Comparison of ENCODE assay signal across 31 cellular contexts in the genomic region with DNA sequence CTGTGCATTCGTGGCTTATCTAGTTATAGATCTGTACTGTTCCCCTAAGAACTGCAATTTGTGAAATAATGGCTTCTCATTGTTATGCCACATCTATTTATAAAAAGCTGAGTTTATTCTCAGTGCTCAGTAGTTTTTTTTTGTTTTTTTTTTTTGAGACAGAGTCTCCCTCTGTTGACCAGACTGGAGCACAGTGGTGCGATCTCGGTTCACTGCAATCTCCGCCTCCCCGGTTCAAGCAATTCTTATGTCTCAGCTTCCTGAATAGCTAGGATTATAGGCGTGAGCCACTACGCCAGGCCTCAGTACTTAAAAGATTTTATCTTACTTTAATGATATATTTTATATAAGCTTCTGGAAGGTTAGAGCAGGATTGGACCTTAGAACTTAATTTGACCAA. TPM values are rescaled to one million over a fixed set of nuclear protein-coding genes. Genes with fewer than 3 reads are reported as not detected.
DNase-seq lines count a peak whose midpoint lies in the region; ATAC-seq and TF ChIP-seq lines count a peak whose summit lies in the region.
"Had no signal": no experiment of that assay in that cellular context is flagged by ENCODE, and none has a peak within 500 bp of the region (broad histone marks: within the 10 kb centered on the region; RNA-seq: fewer than 3 reads in every experiment).

No MANE protein-coding gene starts in this region.

- H3K4me3 Mint-ChIP-seq in CD8-positive, alpha-beta memory T cell: no peak overlapping the region
- H3K4me3 Mint-ChIP-seq in CD4-positive, alpha-beta T cell: no peak overlapping the region
- H3K4me3 Mint-ChIP-seq: activated naive CD8-positive, alpha-beta T cell treated with anti-CD3 and anti-CD28 coated beads for 36 hours; activated T-cell treated with anti-CD3 and anti-CD28 coated beads, Interleukin-2, amount 50 U/mL, for 24 hours; effector memory CD8-positive, alpha-beta T cell; IgD-negative memory B cell; stimulated activated naive CD8-positive, alpha-beta T cell treated with anti-CD3 and anti-CD28 coated beads, Interleukin-15, Interleukin-2, amounts not matched to agents 100 ng/mL and 50 ng/mL, for 24 hours; T-helper 1 cell treated with Interleukin-12 subunit alpha and Interleukin-12 subunit beta and Interleukin-4 antibody, amounts not matched to agents 30 μg/mL and 1 μg/mL, for 36 hours had no signal

- H3K36me3 ChIP-seq in BE2C: no peaks in the 10 kb centered on the region; the same call in 1 of the 2 replicates
- H3K36me3 ChIP-seq in CD8-positive, alpha-beta memory T cell (ENCODE audit: insufficient read depth, low read length): no peaks in the 10 kb centered on the region

- H3K27ac ChIP-seq in CD8-positive, alpha-beta memory T cell (ENCODE audit: low read depth, low read length): no peak overlapping the region
- H3K27ac ChIP-seq in CD4-positive, alpha-beta T cell (ENCODE audit: low read depth, low read length): no peak overlapping the region
- H3K27ac ChIP-seq: A549, coronary artery, left lung, thoracic aorta had no signal

- H3K27me3 ChIP-seq in BE2C: no peaks in the 10 kb centered on the region
- no peaks in the 10 kb centered on the region for H3K27me3 ChIP-seq in CD8-positive, alpha-beta memory T cell (ENCODE audit: insufficient read depth, low read length, poor library complexity, severe bottlenecking)
- no peaks in the 10 kb centered on the region for H3K27me3 ChIP-seq in CD4-positive, alpha-beta T cell (ENCODE audit: control insufficient read depth, insufficient read depth, low read length)
- H3K27me3 ChIP-seq: left lung had no signal

- peaks cover 9 to 38% (median 13%) of the 10 kb centered on the region in 3 donors for H3K36me3 Mint-ChIP-seq in CD8-positive, alpha-beta memory T cell
- peaks cover 41% of the 10 kb centered on the region for H3K36me3 Mint-ChIP-seq in CD4-positive, alpha-beta T cell (ENCODE audit: low read depth)

- no peaks in the 10 kb centered on the region for H3K27me3 Mint-ChIP-seq in CD8-positive, alpha-beta memory T cell
- no peaks in the 10 kb centered on the region for H3K27me3 Mint-ChIP-seq in CD4-positive, alpha-beta T cell
- H3K27me3 Mint-ChIP-seq: activated naive CD8-positive, alpha-beta T cell treated with anti-CD3 and anti-CD28 coated beads for 36 hours; activated T-cell treated with anti-CD3 and anti-CD28 coated beads, Interleukin-2, amount 50 U/mL, for 24 hours; effector memory CD8-positive, alpha-beta T cell; IgD-negative memory B cell; stimulated activated naive CD8-positive, alpha-beta T cell treated with anti-CD3 and anti-CD28 coated beads, Interleukin-15, Interleukin-2, amounts not matched to agents 100 ng/mL and 50 ng/mL, for 24 hours had no signal

- DNase-seq in BE2C (no peak), MV-4-11 (lab: John Stamatoyannopoulos, UW) (peak; percentile 12), choroid plexus epithelial cell (ENCODE audit: low read depth) (peak; percentile 25), medulla oblongata (ENCODE audit: extremely low spot score) (peak; percentile 29), NCI-H82 treated with DMSO at 0.1 percent for 48 hours (lab: John Stamatoyannopoulos, UW; ENCODE audit: unreplicated experiment) (no peak)
- no peak for DNase-seq in CD8-positive, alpha-beta memory T cell
- DNase-seq in CD4-positive, alpha-beta T cell: no peak
- DNase-seq: activated gamma-delta T cell; activated naive CD8-positive, alpha-beta T cell treated with anti-CD3 and anti-CD28 coated beads for 36 hours; activated T-cell treated with anti-CD3 and anti-CD28 coated beads, Interleukin-2, amount 50 U/mL, for 24 hours; aorta; DMS 273 treated with DMSO at 0.1 percent for 48 hours; effector memory CD8-positive, alpha-beta T cell; foreskin fibroblast; left lung; mesendoderm; NCI-H146; NCI-H2107; NCI-H748 treated with DMSO at 0.1 percent for 48 hours; posterior cingulate gyrus; right cardiac atrium; SK-N-SH; stimulated activated CD4-positive, alpha-beta T cell treated with anti-CD3 and anti-CD28 coated beads, Interleukin-2, amount 100 ng/mL, for 24 hours had no signal

- 0 out of 2 replicates have a peak, but pooled peaks have one; percentile 7 for TF ChIP-seq CTCF in BE2C (IDR thresholded peaks at IDR 0.05; ENCODE audit: low read depth, low read length)
- TF ChIP-seq CTCF in choroid plexus epithelial cell (conservative IDR thresholded peaks at IDR 0.05; ENCODE audit: low read depth, low read length): peak; percentile 36
- TF ChIP-seq CTCF in CD4-positive, alpha-beta T cell (IDR thresholded peaks at IDR 0.05): no peak

- intact Hi-C loops in CD4-positive, alpha-beta T cell (cut with DNase I, micrococcal nuclease): no loop called here

- no peak for ATAC-seq in GM18867 (IDR thresholded peaks at IDR 0.05; ENCODE audit: unreplicated experiment)
- ATAC-seq in CD4-positive, alpha-beta T cell (ENCODE audit: poor library complexity): no peak
- ATAC-seq: A549; effector memory CD8-positive, alpha-beta T cell; esophagus mucosa; left lung; right cardiac atrium had no signal

- H3K9me3 Mint-ChIP-seq in CD8-positive, alpha-beta memory T cell: peaks cover 0 to 2% (median 0%) of the 10 kb centered on the region in 5 donors
- H3K9me3 Mint-ChIP-seq in CD4-positive, alpha-beta T cell: no peaks in the 10 kb centered on the region
- H3K9me3 Mint-ChIP-seq: activated T-cell treated with anti-CD3 and anti-CD28 coated beads, Interleukin-2, amount 50 U/mL, for 24 hours; effector memory CD8-positive, alpha-beta T cell; IgD-negative memory B cell; T-helper 1 cell treated with Interleukin-12 subunit alpha and Interleukin-12 subunit beta and Interleukin-4 antibody, amounts not matched to agents 30 μg/mL and 1 μg/mL, for 36 hours had no signal

- no peak overlapping the region for H3K27ac Mint-ChIP-seq in CD8-positive, alpha-beta memory T cell
- no peak overlapping the region for H3K27ac Mint-ChIP-seq in CD4-positive, alpha-beta T cell
- H3K27ac Mint-ChIP-seq: activated naive CD8-positive, alpha-beta T cell treated with anti-CD3 and anti-CD28 coated beads for 36 hours; activated T-cell treated with anti-CD3 and anti-CD28 coated beads, Interleukin-2, amount 50 U/mL, for 24 hours; IgD-negative memory B cell; stimulated activated naive CD8-positive, alpha-beta T cell treated with anti-CD3 and anti-CD28 coated beads, Interleukin-15, Interleukin-2, amounts not matched to agents 100 ng/mL and 50 ng/mL, for 24 hours; T-helper 1 cell treated with Interleukin-12 subunit alpha and Interleukin-12 subunit beta and Interleukin-4 antibody, amounts not matched to agents 30 μg/mL and 1 μg/mL, for 36 hours had no signal

- H3K9me3 ChIP-seq in BE2C: no peaks in the 10 kb centered on the region
- H3K9me3 ChIP-seq in CD8-positive, alpha-beta memory T cell (ENCODE audit: low read length): no peaks in the 10 kb centered on the region
- H3K9me3 ChIP-seq in CD4-positive, alpha-beta T cell (ENCODE audit: control insufficient read depth, low read length): no peaks in the 10 kb centered on the region
- H3K9me3 ChIP-seq: A549, left lung, SK-N-SH, thoracic aorta had no signal

- H3K4me3 ChIP-seq in BE2C (ENCODE audit: low read depth, low read length) (no peak overlapping the region), choroid plexus epithelial cell (ENCODE audit: low read depth, low read length) (no peak overlapping the region)
- H3K4me3 ChIP-seq in CD8-positive, alpha-beta memory T cell (ENCODE audit: low read length): no peak overlapping the region
- H3K4me3 ChIP-seq: A549, coronary artery, left lung, thoracic aorta had no signal

- CTCF ChIA-PET in CD8-positive, alpha-beta memory T cell (lab: Charles Lee): interaction anchor here (1.1 kb wide), 1 partner anchor 9 kb away, joined by 3 read pairs; no protein-coding TSS in a partner anchor
- CTCF ChIA-PET in CD4-positive, alpha-beta T cell (lab: Charles Lee): interaction anchor here (1.4 kb wide), 1 partner anchor 9 kb away, joined by 7 read pairs; no protein-coding TSS in a partner anchor

- peaks cover 10% of the 10 kb centered on the region for H3K4me1 ChIP-seq in BE2C
- H3K4me1 ChIP-seq in CD8-positive, alpha-beta memory T cell (ENCODE audit: insufficient read depth, low read length): no peaks in the 10 kb centered on the region
- H3K4me1 ChIP-seq: A549 had no signal

- POLR2A ChIA-PET in CD8-positive, alpha-beta memory T cell (lab: Charles Lee): no interaction called here
- POLR2A ChIA-PET in CD4-positive, alpha-beta T cell (lab: Charles Lee): interaction anchor here (0.6 to 0.8 kb wide), 2 partner anchors 70 to 111 kb away, joined by 3 read pairs; no protein-coding TSS in a partner anchor

- peaks cover 1 to 4% (median 3%) of the 10 kb centered on the region in 3 donors for H3K4me1 Mint-ChIP-seq in CD8-positive, alpha-beta memory T cell
- peaks cover under 1% of the 10 kb centered on the region for H3K4me1 Mint-ChIP-seq in CD4-positive, alpha-beta T cell (ENCODE audit: low read depth)

RNA-seq across cellular contexts. Expression of a gene that starts 19.0 kb away (rescaled TPM):
- 283 TPM for polyA plus RNA-seq in BE2C (2012; ENCODE audit: insufficient read depth, insufficient read length, low read depth)
- 100 to 1,000 TPM; 195 to 202 TPM for total RNA-seq in CD8-positive, alpha-beta memory T cell
- 433 TPM for polyA plus RNA-seq in CD8-positive, alpha-beta memory T cell
- 10 to 100 TPM; 83.4 to 84.2 TPM for total RNA-seq in CD4-positive, alpha-beta T cell

RNA-seq across cellular contexts. Expression of a gene that starts 19.4 kb away (rescaled TPM):
- 77.9 TPM for polyA plus RNA-seq in BE2C (2012; ENCODE audit: insufficient read depth, insufficient read length, low read depth)
- 10 to 100 TPM; 30.1 to 33.2 TPM for total RNA-seq in CD8-positive, alpha-beta memory T cell
- polyA plus RNA-seq in CD8-positive, alpha-beta memory T cell: 31.4 TPM
- 10 to 100 TPM; 18.1 to 19.9 TPM for total RNA-seq in CD4-positive, alpha-beta T cell

Comparison
In these comparisons a context has a peak if more than half of its experiments do, and no peak if none do; other contexts are left out.
1. DNase-seq: peak in MV-4-11 (single experiment), choroid plexus epithelial cell (single experiment) and medulla oblongata (single experiment); none in BE2C (single experiment), CD8-positive, alpha-beta memory T cell (0 of 5), NCI-H82 treated with DMSO at 0.1 percent for 48 hours (single experiment) and CD4-positive, alpha-beta T cell (0 of 10).